Comparison of ENCODE assay signal across 1 cellular context in the genomic region with DNA sequence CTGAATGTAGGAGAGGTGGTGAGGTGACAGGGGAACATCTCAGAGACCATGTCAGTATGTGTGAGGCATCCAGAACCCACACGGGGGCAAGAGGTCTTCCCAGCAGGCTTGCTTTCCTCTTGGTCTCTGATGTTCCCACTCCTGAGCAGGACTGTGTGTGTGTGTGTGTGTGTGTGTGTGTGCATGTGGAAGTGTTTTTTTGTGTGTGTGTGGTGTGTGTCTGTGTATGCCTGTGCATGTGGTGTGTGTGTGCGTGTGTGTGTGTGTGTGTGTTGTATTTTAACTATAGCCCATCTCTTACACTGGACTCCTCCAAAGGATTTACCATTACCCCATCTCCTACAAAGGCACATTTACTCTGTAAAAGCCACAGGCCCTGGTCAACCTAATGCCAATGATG.
TF ChIP-seq lines count a peak whose summit lies in the region.

No MANE protein-coding gene starts in this region.

TF ChIP-seq in IMR-90, 13 proteins besides CTCF, POLR2A, EP300 and RAD21 (continued from another document):
- TF ChIP-seq MAFK (IDR thresholded peaks at IDR 0.05; ENCODE audit: low read depth, low read length) (no peak), CEBPB (IDR thresholded peaks at IDR 0.05; ENCODE audit: low read depth, low read length) (no peak)
TF ChIP-seq in IMR-90: peak in this region for 0.
